1 cellular context compared by ENCODE assay signal in genomic region chr12:117213295-117213808, GRCh38.
TF ChIP-seq lines count a peak whose summit lies in the region.

No MANE protein-coding gene starts in this region.

TF ChIP-seq in HEK293, 187 proteins besides CTCF, POLR2A, EP300 and RAD21 (continued from another document):
- TF ChIP-seq PRDM4 (tag by site-specific recombination; IDR thresholded peaks at IDR 0.05) (no peak), REPIN1 (tag by site-specific recombination; IDR thresholded peaks at IDR 0.05; ENCODE audit: low read depth) (no peak), MEIS1 (CRISPR knock-in tag; IDR thresholded peaks at IDR 0.05; ENCODE audit: borderline replicate concordance) (no peak)
